ENCODE assay signal across 20 cellular contexts in the genomic region with DNA sequence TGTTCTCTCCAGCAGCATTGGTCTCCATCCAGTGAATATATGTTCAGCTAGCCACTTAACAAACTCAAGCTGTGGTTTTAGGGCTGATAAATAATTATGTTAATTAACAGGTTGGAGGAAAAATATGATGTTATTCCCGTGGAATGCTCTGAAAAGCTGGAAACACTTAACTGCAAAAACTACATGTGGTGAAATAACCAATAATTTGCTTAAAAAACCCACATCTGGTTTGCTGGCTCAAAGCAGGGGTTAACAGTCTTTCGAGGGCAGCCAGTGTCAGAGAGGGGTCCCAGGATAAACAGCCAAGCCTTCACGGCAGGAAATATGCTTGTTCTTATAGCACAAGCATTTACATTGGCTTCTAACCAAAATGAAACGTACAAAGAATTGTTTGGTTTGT.
A peak's percentile ranks its signal among the peaks of the same experiment; 100 is the strongest.
DNase-seq lines count a peak whose midpoint lies in the region; ATAC-seq and TF ChIP-seq lines count a peak whose summit lies in the region.
"Had no signal": no experiment of that assay in that cellular context is flagged by ENCODE, and none has a peak within 500 bp of the region (broad histone marks: within the 10 kb centered on the region; RNA-seq: fewer than 3 reads in every experiment).

No MANE protein-coding gene starts in this region.

- H3K36me3 ChIP-seq in tibial nerve, result no peaks in the 10 kb centered on the region
- H3K36me3 ChIP-seq: ascending aorta; BLaER1 treated with 17β-estradiol and CSF1 and Interleukin-3, amounts not matched to agents 10 nM and 100 nM; neutrophil; SJCRH30 had no signal

- no peak for ATAC-seq in GM18520 (IDR thresholded peaks at IDR 0.05; ENCODE audit: unreplicated experiment)
- ATAC-seq: stimulated activated effector memory CD8-positive, alpha-beta T cell treated with anti-CD3 and anti-CD28 coated beads, Interleukin-12 subunit alpha, Interleukin-12 subunit beta, amount 100 ng/mL, for 72 hours had no signal

- H3K4me1 Mint-ChIP-seq in activated naive CD4-positive, alpha-beta T cell treated with anti-CD3 and anti-CD28 coated beads, Interleukin-2, amount 10 ng/mL, durations not matched to agents 7 days and 5 days, result peaks cover 3% of the 10 kb centered on the region
- H3K4me1 Mint-ChIP-seq: activated CD4-positive, alpha-beta memory T cell treated with anti-CD3 and anti-CD28 coated beads, Interleukin-2, amount 10 ng/mL, durations not matched to agents 7 days and 5 days; stimulated activated effector memory CD8-positive, alpha-beta T cell treated with anti-CD3 and anti-CD28 coated beads, Interleukin-12 subunit alpha, Interleukin-12 subunit beta, amount 100 ng/mL, for 72 hours had no signal

- no peak for TF ChIP-seq EP300 in tibial nerve (IDR thresholded peaks at IDR 0.05)

- no peaks in the 10 kb centered on the region for H3K27me3 ChIP-seq in tibial nerve
- H3K27me3 ChIP-seq: ascending aorta, neutrophil, SJCRH30, testis had no signal

- CTCF ChIA-PET in activated naive CD4-positive, alpha-beta T cell treated with anti-CD3 and anti-CD28 coated beads, Interleukin-2, amount 10 ng/mL, durations not matched to agents 7 days and 5 days (lab: Charles Lee), result no interaction called here

- H3K4me3 Mint-ChIP-seq in activated naive CD4-positive, alpha-beta T cell treated with anti-CD3 and anti-CD28 coated beads, Interleukin-2, amount 10 ng/mL, durations not matched to agents 7 days and 5 days, result no peak overlapping the region
- H3K4me3 Mint-ChIP-seq: activated CD4-positive, alpha-beta memory T cell treated with anti-CD3 and anti-CD28 coated beads, Interleukin-2, amount 10 ng/mL, durations not matched to agents 7 days and 5 days; stimulated activated effector memory CD8-positive, alpha-beta T cell treated with anti-CD3 and anti-CD28 coated beads, Interleukin-12 subunit alpha, Interleukin-12 subunit beta, amount 100 ng/mL, for 72 hours had no signal

- peaks cover 0 to 23% (median 0%) of the 10 kb centered on the region in 4 donors for H3K4me1 ChIP-seq in tibial nerve
- H3K4me1 ChIP-seq: testis had no signal

- DNase-seq in GM04504 (ENCODE audit: low read depth), result peak; percentile 50
- peak; percentile 98 for DNase-seq in astrocyte of the cerebellum (ENCODE audit: low read depth)
- DNase-seq in fibroblast of the aortic adventitia (ENCODE audit: low read depth), result peak; percentile 51
- DNase-seq in smooth muscle cell of the brain vasculature (ENCODE audit: low read depth, low spot score), result peak; percentile 90
- no peak for DNase-seq in tibial nerve (ENCODE audit: low spot score in 2 of 2)
- no peak for DNase-seq in activated naive CD4-positive, alpha-beta T cell treated with anti-CD3 and anti-CD28 coated beads, Interleukin-2, amount 10 ng/mL, durations not matched to agents 7 days and 5 days
- DNase-seq: activated CD4-positive, alpha-beta memory T cell treated with anti-CD3 and anti-CD28 coated beads, Interleukin-2, amount 10 ng/mL, durations not matched to agents 7 days and 5 days; Calu3; dermis blood vessel endothelial cell; head of caudate nucleus; NCI-H1436 treated with DMSO at 0.1 percent for 48 hours; NCI-H2171 treated with DMSO at 0.1 percent for 48 hours; NCI-H748 treated with DMSO at 0.1 percent for 48 hours; SJCRH30; testis had no signal

- WGBS in tibial nerve, 2 donors, result 15 to 17% methylated on average over 4 of the region's 4 CpGs

- no peak overlapping the region for H3K27ac ChIP-seq in tibial nerve
- H3K27ac ChIP-seq: ascending aorta; BLaER1 treated with 17β-estradiol and CSF1 and Interleukin-3, amounts not matched to agents 10 nM and 100 nM; neutrophil; SJCRH30; testis had no signal

- no peaks in the 10 kb centered on the region for H3K9me3 ChIP-seq in tibial nerve
- H3K9me3 ChIP-seq: ascending aorta; BLaER1 treated with 17β-estradiol and CSF1 and Interleukin-3, amounts not matched to agents 10 nM and 100 nM; neutrophil; SJCRH30; testis had no signal

- TF ChIP-seq CTCF in astrocyte of the cerebellum (IDR thresholded peaks at IDR 0.05; ENCODE audit: low read depth, low read length, missing control alignments) (no peak), fibroblast of the aortic adventitia (IDR thresholded peaks at IDR 0.05; ENCODE audit: insufficient read depth, low read length) (no peak), tibial nerve (IDR thresholded peaks at IDR 0.05) (no peak)

- H3K9me3 Mint-ChIP-seq in activated naive CD4-positive, alpha-beta T cell treated with anti-CD3 and anti-CD28 coated beads, Interleukin-2, amount 10 ng/mL, durations not matched to agents 7 days and 5 days, result no peaks in the 10 kb centered on the region
- H3K9me3 Mint-ChIP-seq: activated CD4-positive, alpha-beta memory T cell treated with anti-CD3 and anti-CD28 coated beads, Interleukin-2, amount 10 ng/mL, durations not matched to agents 7 days and 5 days; stimulated activated effector memory CD8-positive, alpha-beta T cell treated with anti-CD3 and anti-CD28 coated beads, Interleukin-12 subunit alpha, Interleukin-12 subunit beta, amount 100 ng/mL, for 72 hours had no signal

- TF ChIP-seq POLR2A in tibial nerve (IDR thresholded peaks at IDR 0.05), result no peak

- no peak overlapping the region for H3K27ac Mint-ChIP-seq in activated naive CD4-positive, alpha-beta T cell treated with anti-CD3 and anti-CD28 coated beads, Interleukin-2, amount 10 ng/mL, durations not matched to agents 7 days and 5 days
- H3K27ac Mint-ChIP-seq: activated CD4-positive, alpha-beta memory T cell treated with anti-CD3 and anti-CD28 coated beads, Interleukin-2, amount 10 ng/mL, durations not matched to agents 7 days and 5 days; stimulated activated effector memory CD8-positive, alpha-beta T cell treated with anti-CD3 and anti-CD28 coated beads, Interleukin-12 subunit alpha, Interleukin-12 subunit beta, amount 100 ng/mL, for 72 hours had no signal

- H3K27me3 Mint-ChIP-seq in activated naive CD4-positive, alpha-beta T cell treated with anti-CD3 and anti-CD28 coated beads, Interleukin-2, amount 10 ng/mL, durations not matched to agents 7 days and 5 days, result peaks cover 7% of the 10 kb centered on the region

- no peaks in the 10 kb centered on the region for H3K36me3 Mint-ChIP-seq in activated naive CD4-positive, alpha-beta T cell treated with anti-CD3 and anti-CD28 coated beads, Interleukin-2, amount 10 ng/mL, durations not matched to agents 7 days and 5 days
- H3K36me3 Mint-ChIP-seq: stimulated activated effector memory CD8-positive, alpha-beta T cell treated with anti-CD3 and anti-CD28 coated beads, Interleukin-12 subunit alpha, Interleukin-12 subunit beta, amount 100 ng/mL, for 72 hours had no signal

- H3K4me3 ChIP-seq in astrocyte of the cerebellum (ENCODE audit: low read depth, low read length), result no peak overlapping the region
- H3K4me3 ChIP-seq in fibroblast of the aortic adventitia (ENCODE audit: low read depth, low read length), result no peak overlapping the region
- no peak overlapping the region for H3K4me3 ChIP-seq in tibial nerve
- H3K4me3 ChIP-seq: ascending aorta; BLaER1 treated with 17β-estradiol and CSF1 and Interleukin-3, amounts not matched to agents 10 nM and 100 nM; SJCRH30; testis had no signal

- in situ Hi-C loops in astrocyte of the cerebellum (cut with HindIII; ENCODE audit: low sequenced_read_pairs), result no loop called here

Comparison
In these comparisons a context has a peak if more than half of its experiments do, and no peak if none do; other contexts are left out.
1. DNase-seq: peak in GM04504 (single experiment), astrocyte of the cerebellum (single experiment), fibroblast of the aortic adventitia (single experiment) and smooth muscle cell of the brain vasculature (single experiment); none in tibial nerve (0 of 2) and activated naive CD4-positive, alpha-beta T cell treated with anti-CD3 and anti-CD28 coated beads, Interleukin-2, amount 10 ng/mL, durations not matched to agents 7 days and 5 days (single experiment).